In the genomic region with DNA sequence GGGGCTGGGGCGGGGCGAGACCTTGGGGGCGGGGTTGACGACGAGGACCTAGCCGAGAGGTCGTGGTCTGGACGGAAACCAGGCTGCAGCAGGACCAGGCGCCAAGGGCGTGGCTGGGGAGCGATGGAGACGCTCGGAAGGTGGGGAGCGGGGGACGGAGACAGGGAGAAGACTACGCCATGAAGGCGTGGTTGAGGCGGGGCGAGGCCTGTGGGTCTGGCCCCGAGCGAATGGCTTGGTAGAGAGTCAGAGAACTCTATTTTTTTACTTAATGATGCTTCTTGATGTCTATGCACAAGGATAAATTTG, we compare ENCODE assay signal across 8 cellular contexts. TPM values are rescaled to one million over a fixed set of nuclear protein-coding genes. Genes with fewer than 3 reads are reported as not detected.
DNase-seq lines count a peak whose midpoint lies in the region; ATAC-seq and TF ChIP-seq lines count a peak whose summit lies in the region.

No MANE protein-coding gene starts in this region.

- peak overlapping the region; percentile 87 to 89 for H3K27ac Mint-ChIP-seq in natural killer cell

- peaks cover 3% of the 10 kb centered on the region for H3K36me3 ChIP-seq in mammary epithelial cell (ENCODE audit: insufficient read depth, low read length)

- H3K9me3 ChIP-seq in mammary epithelial cell (replicated peaks; ENCODE audit: insufficient read depth, low read length), result no peaks in the 10 kb centered on the region

- DNase-seq in mammary epithelial cell, result no peak
- no peak for DNase-seq in natural killer cell
- DNase-seq in HK-2 (ENCODE audit: unreplicated experiment), result no peak
- no peak for DNase-seq in SKM-1 (lab: John Stamatoyannopoulos, UW; ENCODE audit: unreplicated experiment)
- no peak for DNase-seq in NCI-H2107 treated with DMSO at 0.1 percent for 48 hours (lab: John Stamatoyannopoulos, UW; ENCODE audit: unreplicated experiment)

- peak overlapping the region; percentile 6 to 58 (median 25) for H3K4me3 ChIP-seq in mammary epithelial cell (replicated peaks in 1 of 3; ENCODE audit: insufficient read depth in 1 of 3, low read depth in 2 of 3, low read length in 3 of 3)

- CTCF ChIA-PET in mammary epithelial cell (lab: Charles Lee; ENCODE audit: low non-redundant PET), result no interaction called here

- no peak overlapping the region for H3K9ac ChIP-seq in mammary epithelial cell (ENCODE audit: insufficient read depth, low read length)

- TF ChIP-seq CTCF in C4-2B (conservative IDR thresholded peaks at IDR 0.05), result no peak
- no peak for TF ChIP-seq CTCF in mammary epithelial cell (conservative IDR thresholded peaks at IDR 0.05 in 1 of 2, IDR thresholded peaks at IDR 0.05 in 1 of 2; ENCODE audit: extremely low read depth in 1 of 2, insufficient read depth in 1 of 2, low read depth in 1 of 2, low read length in 2 of 2)
- TF ChIP-seq CTCF in natural killer cell (IDR thresholded peaks at IDR 0.05), result no peak

- H3K36me3 Mint-ChIP-seq in natural killer cell, result no peaks in the 10 kb centered on the region

- H2AFZ ChIP-seq in mammary epithelial cell (ENCODE audit: low read depth, low read length), result peak overlapping the region; percentile 37

- peaks cover 19 to 33% of the 10 kb centered on the region in 2 donors for H3K4me1 Mint-ChIP-seq in natural killer cell

- dilution Hi-C loops in mammary epithelial cell (cut with HindIII; ENCODE audit: low sequenced_read_pairs), result no loop called here

- intact Hi-C loops in mammary epithelial cell (cut with micrococcal nuclease), result loop anchor here (1.0 to 2.0 kb wide), 2 partner anchors 16 to 27 kb away; partner anchors contain the start of gene PIN1
- intact Hi-C loops in natural killer cell (cut with micrococcal nuclease), result loop anchor here (1.0 to 2.0 kb wide), 6 partner anchors 8 to 51 kb away; partner anchors contain the start of genes PIN1, UBL5 and ZNF846

- H3K27me3 Mint-ChIP-seq in natural killer cell (ENCODE audit: low read depth in 2 of 2), result no peaks in the 10 kb centered on the region

- peaks cover 43% of the 10 kb centered on the region for H3K79me2 ChIP-seq in mammary epithelial cell (ENCODE audit: insufficient read depth, low read length)

- no peaks in the 10 kb centered on the region for H3K27me3 ChIP-seq in mammary epithelial cell (ENCODE audit: insufficient read depth, low read length)

- in situ Hi-C loops in mammary epithelial cell (cut with MboI; ENCODE audit: low sequenced_read_pairs in 2 of 2), result no loop called here

- no TSS peak for BruUV-seq in mammary epithelial cell (replicated peaks; lab: Mats Ljungman, UMichigan)

- H3K4me2 ChIP-seq in mammary epithelial cell (ENCODE audit: insufficient read depth, low read depth, low read length), result peak overlapping the region; percentile 58

- H3K4me3 Mint-ChIP-seq in natural killer cell, result peak overlapping the region; percentile 90

- no peaks in the 10 kb centered on the region for H3K9me3 Mint-ChIP-seq in natural killer cell

- H3K27ac ChIP-seq in C4-2B, result peak overlapping the region; percentile 19
- peak overlapping the region; percentile 25 for H3K27ac ChIP-seq in mammary epithelial cell (ENCODE audit: insufficient read depth, low read depth, low read length)

- no peak for TF ChIP-seq RAD21 in Ishikawa (IDR thresholded peaks at IDR 0.05; ENCODE audit: low read depth)

- no peak for ATAC-seq in natural killer cell
- no peak for ATAC-seq in GM21515 (IDR thresholded peaks at IDR 0.05; ENCODE audit: unreplicated experiment)

- 8% methylated on average over 5 of the region's 21 CpGs for WGBS in mammary epithelial cell (ENCODE audit: low coverage, missing lambda C conversion rate)

- H4K20me1 ChIP-seq in mammary epithelial cell (ENCODE audit: insufficient read depth, low read length), result no peaks in the 10 kb centered on the region

- no peak for TF ChIP-seq EP300 in Ishikawa (IDR thresholded peaks at IDR 0.05; ENCODE audit: borderline replicate concordance)

- H3K4me1 ChIP-seq in mammary epithelial cell (ENCODE audit: insufficient read depth, low read length), result peaks cover 4% of the 10 kb centered on the region

TF ChIP-seq in Ishikawa, 13 proteins besides CTCF, POLR2A, EP300 and RAD21:
- TF ChIP-seq, protein P1, sequence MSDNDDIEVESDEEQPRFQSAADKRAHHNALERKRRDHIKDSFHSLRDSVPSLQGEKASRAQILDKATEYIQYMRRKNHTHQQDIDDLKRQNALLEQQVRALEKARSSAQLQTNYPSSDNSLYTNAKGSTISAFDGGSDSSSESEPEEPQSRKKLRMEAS (IDR thresholded peaks at IDR 0.05), result peak; percentile 42; the same call in 1 of the 2 replicates
- TF ChIP-seq ZBTB7A (IDR thresholded peaks at IDR 0.05; ENCODE audit: low read depth), result no peak

RNA-seq across cellular contexts. Expression of gene FBXL12, which starts 0.7 kb away (rescaled TPM):
- total RNA-seq in mammary epithelial cell (10 to 100 TPM; 16.3 to 28.3 TPM), natural killer cell (10 to 100 TPM; 36.9 to 46.8 (median 43.6) TPM)
- 17.4 TPM for polyA plus RNA-seq in mammary epithelial cell
- polyA minus RNA-seq in mammary epithelial cell, result 16.2 TPM

RNA-seq across cellular contexts. Expression of gene UBL5, which starts 8.2 kb away (rescaled TPM):
- 100 to 1,000 TPM; 125 to 305 TPM for total RNA-seq in mammary epithelial cell
- 819 TPM for polyA plus RNA-seq in mammary epithelial cell
- polyA minus RNA-seq in mammary epithelial cell, result 55.2 TPM
- total RNA-seq in natural killer cell, result 100 to 1,000 TPM; 193 to 239 (median 194) TPM

RNA-seq across cellular contexts. Expression of gene PIN1, which starts 15.6 kb away (rescaled TPM):
- total RNA-seq in mammary epithelial cell (10 to 100 TPM; 50.3 to 77.4 TPM), natural killer cell (10 to 100 TPM; 68.3 to 82.6 (median 74.8) TPM)
- 74.0 TPM for polyA plus RNA-seq in mammary epithelial cell
- 23.3 TPM for polyA minus RNA-seq in mammary epithelial cell

RNA-seq across cellular contexts. Expression of gene ZNF846, which starts 51.0 kb away (rescaled TPM):
- 10 to 100 TPM; 10.1 to 13.0 TPM for total RNA-seq in mammary epithelial cell
- 2.5 TPM for polyA plus RNA-seq in mammary epithelial cell
- polyA minus RNA-seq in mammary epithelial cell, result 1.3 TPM
- total RNA-seq in natural killer cell, result 10 to 100 TPM in 2 of 3 donors, 1 to 10 TPM in 1; 9.8 to 15.6 (median 12.8) TPM
